10 cellular contexts compared by ENCODE assay signal in the genomic region with DNA sequence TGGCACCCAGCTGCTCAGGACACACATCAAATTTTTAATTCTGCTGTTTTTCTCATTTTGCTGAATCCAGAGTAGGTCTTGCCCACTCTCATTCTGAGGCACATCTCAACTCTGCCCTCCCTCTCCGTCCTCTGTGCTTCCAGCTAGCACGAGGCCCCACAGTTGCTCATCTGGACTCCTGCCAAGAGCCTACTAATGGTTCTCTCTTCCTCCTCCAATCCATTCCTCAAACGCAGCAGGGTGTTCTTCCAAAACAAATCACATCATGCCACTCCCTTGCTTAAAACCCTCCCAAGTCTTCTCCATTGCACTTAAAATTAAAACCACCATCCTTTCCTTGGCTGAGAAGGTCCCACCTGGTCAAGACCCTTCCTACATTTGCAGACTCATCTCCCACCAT. TPM values are rescaled to one million over a fixed set of nuclear protein-coding genes. Genes with fewer than 3 reads are reported as not detected.
DNase-seq lines count a peak whose midpoint lies in the region; FAIRE-seq and TF ChIP-seq lines count a peak whose summit lies in the region.
"Had no signal": no experiment of that assay in that cellular context is flagged by ENCODE, and none has a peak within 500 bp of the region (broad histone marks: within the 10 kb centered on the region; RNA-seq: fewer than 3 reads in every experiment).

No MANE protein-coding gene starts in this region.

- H3K9me3 Mint-ChIP-seq in astrocyte (ENCODE audit: unreplicated experiment) (no peaks in the 10 kb centered on the region), mesothelial cell of epicardium (no peaks in the 10 kb centered on the region)

- no peaks in the 10 kb centered on the region for H4K20me1 ChIP-seq in astrocyte (ENCODE audit: insufficient read depth, low read length)

- TF ChIP-seq CTCF in astrocyte (IDR thresholded peaks at IDR 0.05; ENCODE audit: insufficient read depth, low read depth, low read length) = no peak
- TF ChIP-seq CTCF in mesothelial cell of epicardium (IDR thresholded peaks at IDR 0.05; ENCODE audit: unreplicated experiment) = no peak
- TF ChIP-seq CTCF in GM13976 (IDR thresholded peaks at IDR 0.05; ENCODE audit: borderline replicate concordance, control extremely low read depth, extremely low read depth, insufficient read depth, missing control alignments) = no peak

- peaks cover 4% of the 10 kb centered on the region for H3K27me3 Mint-ChIP-seq in astrocyte (ENCODE audit: low read depth, unreplicated experiment)
- no peaks in the 10 kb centered on the region for H3K27me3 Mint-ChIP-seq in mesothelial cell of epicardium (ENCODE audit: low read depth)

- H3K4me2 ChIP-seq in astrocyte (ENCODE audit: low read length) = no peak overlapping the region

- no peaks in the 10 kb centered on the region for H3K27me3 ChIP-seq in astrocyte (ENCODE audit: insufficient read depth, low read length)

- H3K4me3 ChIP-seq in astrocyte (ENCODE audit: insufficient read depth, low read depth, low read length) = no peak overlapping the region

- DNase-seq in Caki2 (ENCODE audit: low read depth) (peak; percentile 68), KBM-7 (peak; percentile 21), astrocyte (ENCODE audit: low read depth) (peak; percentile 13), mesothelial cell of epicardium (ENCODE audit: low spot score in 2 of 2, unreplicated experiment in 2 of 2) (peak in 1 of 2 experiments; percentile 46), GM13976 (ENCODE audit: low spot score) (no peak)
- DNase-seq in activated T-cell treated with anti-CD3 and anti-CD28 coated beads, Interleukin-2, amount 50 U/mL, for 1 hour = no peak
- DNase-seq in effector CD8-positive, alpha-beta T cell (lab: John Stamatoyannopoulos, UW) = no peak
- no peak for DNase-seq in effector CD4-positive, alpha-beta T cell
- DNase-seq: NCI-H774; stimulated activated CD4-positive, alpha-beta T cell treated with anti-CD3 and anti-CD28 coated beads, Interleukin-12 subunit alpha, Interleukin-12 subunit beta, amount 100 ng/mL, for 4 hours had no signal

- H3K27ac Mint-ChIP-seq in astrocyte (ENCODE audit: unreplicated experiment) (no peak overlapping the region), mesothelial cell of epicardium (peak overlapping the region; percentile 65)

- H3K36me3 ChIP-seq in astrocyte (ENCODE audit: insufficient read depth, low read length) = no peaks in the 10 kb centered on the region

- H3K36me3 Mint-ChIP-seq in astrocyte (ENCODE audit: low read depth, unreplicated experiment) (no peaks in the 10 kb centered on the region), mesothelial cell of epicardium (no peaks in the 10 kb centered on the region)

- H3K4me1 ChIP-seq in astrocyte (ENCODE audit: insufficient read depth, low read length) = no peaks in the 10 kb centered on the region

- no peak overlapping the region for H3K9ac ChIP-seq in astrocyte (ENCODE audit: low read length)

- H3K79me2 ChIP-seq in astrocyte (ENCODE audit: insufficient read depth, low read length) = no peaks in the 10 kb centered on the region

- no peak overlapping the region for H2AFZ ChIP-seq in astrocyte (ENCODE audit: low read depth, low read length)

- in situ Hi-C loops in Caki2 (cut with HindIII; ENCODE audit: low pct_unique_long_range_greater_than_20kb, low sequenced_read_pairs) (no loop called here), KBM-7 (cut with MboI; ENCODE audit: low pct_unique_long_range_greater_than_20kb, low sequenced_read_pairs) (no loop called here), GM13976 (cut with MboI; ENCODE audit: low sequenced_read_pairs, unreplicated experiment) (loop anchor here (25.0 kb wide), 1 partner anchor 481 kb away; no protein-coding TSS in a partner anchor)

- no peak overlapping the region for H3K27ac ChIP-seq in astrocyte (ENCODE audit: low read depth, low read length)

- no peak for FAIRE-seq in astrocyte (lab: Jason Lieb, UNC)

- H3K9me3 ChIP-seq in astrocyte (ENCODE audit: insufficient read depth, low read depth, low read length) = no peaks in the 10 kb centered on the region

- H3K4me3 Mint-ChIP-seq in astrocyte (ENCODE audit: unreplicated experiment) (no peak overlapping the region), mesothelial cell of epicardium (no peak overlapping the region)

- H3K4me1 Mint-ChIP-seq in astrocyte (ENCODE audit: low read depth, unreplicated experiment) = no peaks in the 10 kb centered on the region
- peaks cover 18% of the 10 kb centered on the region for H3K4me1 Mint-ChIP-seq in mesothelial cell of epicardium

RNA-seq across cellular contexts. Expression of gene SCAF4, which starts 49.8 kb away (rescaled TPM):
- total RNA-seq in Caki2 (2014; rRNA removed; shearing (Covaris generic); ENCODE audit: low replicate concordance) = 0.98 and 1.9 TPM in 2 replicates
- total RNA-seq in astrocyte (28.7 and 32.9 TPM in 2 replicates), mesothelial cell of epicardium (55.6 to 58.9 TPM (median 57.4 TPM) in 3 replicates)

Comparison
In these comparisons a context has a peak if more than half of its experiments do, and no peak if none do; other contexts are left out.
1. DNase-seq: peak in Caki2 (single experiment), KBM-7 (single experiment) and astrocyte (single experiment); none in activated T-cell treated with anti-CD3 and anti-CD28 coated beads, Interleukin-2, amount 50 U/mL, for 1 hour (single experiment), effector CD8-positive, alpha-beta T cell (single experiment), effector CD4-positive, alpha-beta T cell (single experiment) and GM13976 (single experiment).
2. RNA of gene SCAF4, which starts 49.8 kb away (total RNA-seq): 55.6 to 58.9 TPM in mesothelial cell of epicardium and 28.7 to 32.9 TPM in astrocyte; 0.98 to 1.9 TPM in Caki2; every median in the first group is over 10 times any median in the second.